17 cellular contexts compared by ENCODE assay signal in the genomic region with DNA sequence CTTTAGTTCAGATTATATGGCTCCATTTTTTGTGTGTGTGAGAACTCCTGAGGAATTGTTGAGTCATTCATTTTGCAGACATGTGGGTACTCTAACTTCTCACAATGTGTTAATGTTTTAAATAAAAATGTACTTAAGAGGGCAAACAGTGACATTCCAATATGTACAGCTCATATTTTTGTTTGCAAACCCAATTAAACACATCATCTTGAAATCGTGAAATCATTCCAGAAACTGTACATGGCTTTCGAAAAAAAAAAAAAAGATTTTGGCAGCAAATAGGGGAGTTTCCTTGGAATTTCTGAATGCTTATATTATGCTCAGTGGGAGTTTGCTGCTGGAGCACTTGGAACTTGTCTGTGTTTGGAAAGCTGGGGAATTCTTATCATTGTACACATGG.
DNase-seq lines count a peak whose midpoint lies in the region; ATAC-seq, FAIRE-seq and TF ChIP-seq lines count a peak whose summit lies in the region.
"Had no signal": no experiment of that assay in that cellular context is flagged by ENCODE, and none has a peak within 500 bp of the region (broad histone marks: within the 10 kb centered on the region; RNA-seq: fewer than 3 reads in every experiment).

No MANE protein-coding gene starts in this region.

- no peak overlapping the region for H3K9ac ChIP-seq in colonic mucosa (ENCODE audit: low read depth in 2 of 2, low read length in 2 of 2)

- peak; percentile 90 for DNase-seq in HFF-Myc (ENCODE audit: extremely low read depth, low read depth)
- DNase-seq in amniotic epithelial cell (ENCODE audit: low read depth), result peak; percentile 60
- peak; percentile 94 for DNase-seq in fibroblast of the aortic adventitia (ENCODE audit: low read depth)
- DNase-seq in skeletal muscle cell (ENCODE audit: low read depth), result peak; percentile 66
- DNase-seq in frontal cortex (ENCODE audit: low spot score in 2 of 2), result no peak
- no peak for DNase-seq in retina
- no peak for DNase-seq in colonic mucosa
- DNase-seq: activated CD4-positive, alpha-beta T cell treated with anti-CD3 and anti-CD28 coated beads for 4 hours; activated naive CD8-positive, alpha-beta T cell treated with anti-CD3 and anti-CD28 coated beads, Interleukin-2, amount 50 U/mL, for 24 hours; activated T-cell treated with anti-CD3 and anti-CD28 coated beads, Interleukin-2, amount 50 U/mL, for 24 hours; hippocampal formation; left ventricle myocardium superior; NCI-H1694; NCI-H524 treated with DMSO at 0.1 percent for 48 hours; Peyer's patch had no signal

- TF ChIP-seq CTCF in HFF-Myc (IDR thresholded peaks at IDR 0.05; ENCODE audit: low read depth, low read length, missing control alignments) (no peak), fibroblast of the aortic adventitia (IDR thresholded peaks at IDR 0.05; ENCODE audit: insufficient read depth, low read length) (no peak), colonic mucosa (IDR thresholded peaks at IDR 0.05) (no peak)

- H3K27ac ChIP-seq in colonic mucosa, result no peak overlapping the region
- H3K27ac ChIP-seq: Peyer's patch had no signal

- no peaks in the 10 kb centered on the region for H3K27me3 ChIP-seq in colonic mucosa
- H3K27me3 ChIP-seq: Peyer's patch had no signal

- no peaks in the 10 kb centered on the region for H3K4me1 ChIP-seq in colonic mucosa

- no peaks in the 10 kb centered on the region for H3K9me3 ChIP-seq in colonic mucosa
- H3K9me3 ChIP-seq: Peyer's patch had no signal

- no peak for TF ChIP-seq POLR2A in GM18505 (IDR thresholded peaks at IDR 0.05; ENCODE audit: borderline replicate concordance, extremely low read depth, insufficient read depth, insufficient read length)

- ATAC-seq in GM18505 (IDR thresholded peaks at IDR 0.05; ENCODE audit: unreplicated experiment), result no peak
- ATAC-seq: activated naive CD8-positive, alpha-beta T cell treated with anti-CD3 and anti-CD28 coated beads, Interleukin-2, amount 50 U/mL, for 24 hours; left ventricle myocardium superior had no signal

- no peak for FAIRE-seq in frontal cortex (lab: Jason Lieb, UNC)
- FAIRE-seq: D721Med had no signal

- H3K4me3 ChIP-seq in HFF-Myc (replicated peaks; ENCODE audit: low read depth, low read length) (no peak overlapping the region), fibroblast of the aortic adventitia (ENCODE audit: low read depth, low read length) (no peak overlapping the region), skeletal muscle cell (ENCODE audit: low read depth, low read length) (no peak overlapping the region), colonic mucosa (no peak overlapping the region)
- H3K4me3 ChIP-seq: Peyer's patch had no signal

- intact Hi-C loops in colonic mucosa (cut with DNase I), result no loop called here

- H3K36me3 ChIP-seq in colonic mucosa, result no peaks in the 10 kb centered on the region
- H3K36me3 ChIP-seq: Peyer's patch had no signal

Comparison
In these comparisons a context has a peak if more than half of its experiments do, and no peak if none do; other contexts are left out.
1. DNase-seq: peak in HFF-Myc (single experiment), amniotic epithelial cell (single experiment), fibroblast of the aortic adventitia (single experiment) and skeletal muscle cell (single experiment); none in frontal cortex (0 of 2), retina (single experiment) and colonic mucosa (single experiment).